22 cellular contexts compared by ENCODE assay signal in genomic region chr5:17212996-17213395, GRCh38. TPM values are rescaled to one million over a fixed set of nuclear protein-coding genes. Genes with fewer than 3 reads are reported as not detected.
"Had no signal": no experiment of that assay in that cellular context is flagged by ENCODE, and none has a peak within 500 bp of the region (broad histone marks: within the 10 kb centered on the region; RNA-seq: fewer than 3 reads in every experiment).

No MANE protein-coding gene starts in this region.

- H3K4me3 Mint-ChIP-seq: activated CD4-positive, alpha-beta T cell treated with anti-CD3 and anti-CD28 coated beads, Interleukin-2, amount 10 ng/mL, durations not matched to agents 7 days and 5 days; activated CD8-positive, alpha-beta T cell treated with anti-CD3 and anti-CD28 coated beads, Interleukin-2, amount 10 ng/mL, durations not matched to agents 7 days and 5 days; activated T-cell treated with anti-CD3 and anti-CD28 coated beads, Interleukin-2, amount 50 U/mL, for 4 hours; memory B cell; stimulated activated naive CD8-positive, alpha-beta T cell treated with anti-CD3 and anti-CD28 coated beads, Interleukin-15, Interleukin-2, amounts not matched to agents 100 ng/mL and 50 ng/mL, for 24 hours had no signal

- H3K4me3 ChIP-seq: ascending aorta, breast epithelium, gastrocnemius medialis, heart left ventricle, left lung, prostate gland, right atrium auricular region, tibial nerve, vagina had no signal

- DNase-seq: activated CD4-positive, alpha-beta T cell treated with anti-CD3 and anti-CD28 coated beads, Interleukin-2, amount 10 ng/mL, durations not matched to agents 7 days and 5 days; activated CD8-positive, alpha-beta T cell treated with anti-CD3 and anti-CD28 coated beads, Interleukin-2, amount 10 ng/mL, durations not matched to agents 7 days and 5 days; activated effector memory CD4-positive, alpha-beta T cell treated with Interleukin-2 at 50 U/mL for 16 hours; activated naive CD4-positive, alpha-beta T cell treated with anti-CD3 and anti-CD28 coated beads, Interleukin-2, amount 50 U/mL, for 16 hours; activated T-cell treated with anti-CD3 and anti-CD28 coated beads, Interleukin-2, amount 50 U/mL, for 4 hours; cortex of kidney; effector CD4-positive, alpha-beta T cell; gastrocnemius medialis; heart left ventricle; left lung; stimulated activated CD4-positive, alpha-beta T cell treated with anti-CD3 and anti-CD28 coated beads, Interleukin-12 subunit alpha, Interleukin-12 subunit beta, amount 100 ng/mL, for 4 hours; stimulated activated CD4-positive, alpha-beta T cell treated with anti-CD3 and anti-CD28 coated beads, Interleukin-1b, Interleukin-23, amount 100 ng/mL, for 48 hours; T1000 had no signal

- H3K27me3 ChIP-seq: ascending aorta, breast epithelium, right atrium auricular region, vagina had no signal

- H3K4me1 ChIP-seq: breast epithelium, prostate gland had no signal

- H3K36me3 ChIP-seq: ascending aorta, breast epithelium, gastrocnemius medialis, heart left ventricle, left lung, prostate gland, right atrium auricular region, tibial nerve, vagina had no signal

- H3K27ac ChIP-seq: ascending aorta, breast epithelium, gastrocnemius medialis, heart left ventricle, prostate gland, right atrium auricular region, tibial nerve, vagina had no signal

- ATAC-seq: activated CD4-positive, CD25-positive, alpha-beta regulatory T cell treated with anti-CD3 and anti-CD28 coated beads, Interleukin-2, amount 50 U/mL, for 24 hours; activated CD8-positive, alpha-beta T cell treated with anti-CD3 and anti-CD28 coated beads, Interleukin-2, amount 10 ng/mL, durations not matched to agents 7 days and 5 days; activated T-cell treated with anti-CD3 and anti-CD28 coated beads, Interleukin-2, amount 50 U/mL, for 4 hours; gastrocnemius medialis; heart left ventricle; left lung had no signal

- H3K27me3 Mint-ChIP-seq: memory B cell had no signal

- H3K27ac Mint-ChIP-seq: activated CD4-positive, alpha-beta T cell treated with anti-CD3 and anti-CD28 coated beads, Interleukin-2, amount 10 ng/mL, durations not matched to agents 7 days and 5 days; activated CD8-positive, alpha-beta T cell treated with anti-CD3 and anti-CD28 coated beads, Interleukin-2, amount 10 ng/mL, durations not matched to agents 7 days and 5 days; memory B cell; stimulated activated naive CD8-positive, alpha-beta T cell treated with anti-CD3 and anti-CD28 coated beads, Interleukin-15, Interleukin-2, amounts not matched to agents 100 ng/mL and 50 ng/mL, for 24 hours had no signal

- H3K9me3 Mint-ChIP-seq: activated CD4-positive, alpha-beta T cell treated with anti-CD3 and anti-CD28 coated beads, Interleukin-2, amount 10 ng/mL, durations not matched to agents 7 days and 5 days had no signal

- H3K9me3 ChIP-seq: ascending aorta, breast epithelium, gastrocnemius medialis, heart left ventricle, left lung, prostate gland, right atrium auricular region, tibial nerve, vagina had no signal

RNA-seq across cellular contexts. Expression of gene BASP1, which starts 4.4 kb away (rescaled TPM):
- total RNA-seq: activated CD8-positive, alpha-beta T cell treated with anti-CD3 and anti-CD28 coated beads, Interleukin-2, amount 10 ng/mL, durations not matched to agents 7 days and 5 days had no signal
